24 cellular contexts compared by ENCODE assay signal in the genomic region with DNA sequence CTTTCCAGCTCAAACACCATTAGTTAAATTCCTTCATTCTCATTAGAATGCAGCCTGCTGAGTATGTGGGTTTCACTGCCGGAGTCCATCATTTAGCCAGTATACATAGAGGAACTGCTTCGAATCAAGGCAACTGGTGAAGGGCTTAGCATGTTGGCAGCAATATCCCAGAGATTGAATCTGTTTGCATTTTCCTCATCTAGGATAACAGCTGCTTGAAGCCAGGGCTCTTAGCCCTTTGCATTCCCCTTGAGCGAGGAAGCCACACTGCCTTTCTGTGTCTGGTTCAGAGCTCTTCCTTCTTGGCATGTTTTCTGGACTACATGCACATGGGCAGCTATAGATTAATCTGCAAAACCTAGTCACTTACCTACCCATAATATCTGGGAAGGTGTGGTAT. TPM values are rescaled to one million over a fixed set of nuclear protein-coding genes. Genes with fewer than 3 reads are reported as not detected.
"Had no signal": no experiment of that assay in that cellular context is flagged by ENCODE, and none has a peak within 500 bp of the region (broad histone marks: within the 10 kb centered on the region; RNA-seq: fewer than 3 reads in every experiment).

No MANE protein-coding gene starts in this region.

- DNase-seq: colonic mucosa; dermis blood vessel endothelial cell; esophagus squamous epithelium; foreskin fibroblast; kidney; left cardiac atrium; naive thymus-derived CD8-positive, alpha-beta T cell; posterior cingulate gyrus; sigmoid colon; stimulated activated CD4-positive, alpha-beta T cell treated with anti-CD3 and anti-CD28 coated beads, Interleukin-2, amount 100 ng/mL, for 48 hours; stimulated activated naive CD8-positive, alpha-beta T cell treated with anti-CD3 and anti-CD28 coated beads, Interleukin-15, Interleukin-2, amounts not matched to agents 100 U/mL and 50 U/mL, for 24 hours; tibial artery; upper lobe of left lung had no signal

- H3K27me3 Mint-ChIP-seq: naive thymus-derived CD8-positive, alpha-beta T cell had no signal

- H3K4me3 Mint-ChIP-seq: naive thymus-derived CD8-positive, alpha-beta T cell had no signal

- H3K9me3 ChIP-seq: colonic mucosa, esophagus squamous epithelium, neutrophil, right atrium auricular region, sigmoid colon, tibial artery, upper lobe of left lung, vagina had no signal

- H3K4me3 ChIP-seq: colonic mucosa, esophagus squamous epithelium, right atrium auricular region, sigmoid colon, smooth muscle cell, tibial artery, upper lobe of left lung, vagina had no signal

- H3K9me3 Mint-ChIP-seq: naive thymus-derived CD8-positive, alpha-beta T cell had no signal

- H3K4me2 ChIP-seq: smooth muscle cell had no signal

- H3K27me3 ChIP-seq: colonic mucosa, esophagus squamous epithelium, neutrophil, right atrium auricular region, sigmoid colon, tibial artery, upper lobe of left lung, vagina had no signal

- H3K4me1 ChIP-seq: colonic mucosa had no signal

- ATAC-seq: left cardiac atrium; naive thymus-derived CD8-positive, alpha-beta T cell; stimulated activated naive CD8-positive, alpha-beta T cell treated with anti-CD3 and anti-CD28 coated beads, Interleukin-15, Interleukin-2, amounts not matched to agents 100 U/mL and 50 U/mL, for 24 hours had no signal

- H3K27ac ChIP-seq: colonic mucosa, esophagus squamous epithelium, neutrophil, right atrium auricular region, tibial artery, upper lobe of left lung, vagina had no signal

RNA-seq across cellular contexts. Expression of a gene that starts 14.6 kb away (rescaled TPM):
- total RNA-seq: dermis blood vessel endothelial cell; epithelial cell of proximal tubule; esophagus squamous epithelium; kidney; left cardiac atrium; liver; lung microvascular endothelial cell; mesenteric fat pad; mononuclear cell; naive thymus-derived CD8-positive, alpha-beta T cell; osteocyte; right atrium auricular region; sigmoid colon; smooth muscle cell; upper lobe of left lung; vagina had no signal
- polyA plus RNA-seq: liver; naive thymus-derived CD8-positive, alpha-beta T cell; neural cell; sigmoid colon had no signal

RNA-seq across cellular contexts. Expression of a gene that starts 51.7 kb away (rescaled TPM):
- total RNA-seq: naive thymus-derived CD8-positive, alpha-beta T cell had no signal
